29 cellular contexts compared by ENCODE assay signal in genomic region chr11:78295347-78295746, GRCh38.
A peak's percentile ranks its signal among the peaks of the same experiment; 100 is the strongest.
DNase-seq lines count a peak whose midpoint lies in the region; ATAC-seq and TF ChIP-seq lines count a peak whose summit lies in the region.
"Had no signal": no experiment of that assay in that cellular context is flagged by ENCODE, and none has a peak within 500 bp of the region (broad histone marks: within the 10 kb centered on the region; RNA-seq: fewer than 3 reads in every experiment).

No MANE protein-coding gene starts in this region.

- H3K36me3 Mint-ChIP-seq in MCF 10A (ENCODE audit: insufficient read depth, unreplicated experiment) (no peaks in the 10 kb centered on the region), endothelial cell (ENCODE audit: low read depth, unreplicated experiment) (peaks cover 9% of the 10 kb centered on the region)
- peaks cover 38% of the 10 kb centered on the region for H3K36me3 Mint-ChIP-seq in activated naive CD4-positive, alpha-beta T cell treated with anti-CD3 and anti-CD28 coated beads, Interleukin-2, amount 10 ng/mL, durations not matched to agents 7 days and 5 days
- H3K36me3 Mint-ChIP-seq: activated naive CD8-positive, alpha-beta T cell had no signal

- no peaks in the 10 kb centered on the region for H3K9me3 Mint-ChIP-seq in MCF 10A (ENCODE audit: unreplicated experiment)
- H3K9me3 Mint-ChIP-seq in endothelial cell (ENCODE audit: unreplicated experiment), result no peaks in the 10 kb centered on the region
- peaks cover 40% of the 10 kb centered on the region for H3K9me3 Mint-ChIP-seq in activated naive CD4-positive, alpha-beta T cell treated with anti-CD3 and anti-CD28 coated beads, Interleukin-2, amount 10 ng/mL, durations not matched to agents 7 days and 5 days
- H3K9me3 Mint-ChIP-seq: CD4-positive, alpha-beta T cell had no signal

- H3K9me3 ChIP-seq in breast epithelium (no peaks in the 10 kb centered on the region), lung (ENCODE audit: control insufficient read depth in 2 of 2, insufficient read depth in 1 of 2, low read length in 1 of 2) (no peaks in the 10 kb centered on the region)
- H3K9me3 ChIP-seq: A549, SK-N-SH, vagina had no signal

- TF ChIP-seq POLR2A in breast epithelium (IDR thresholded peaks at IDR 0.05), result no peak

- H3K4me3 Mint-ChIP-seq in MCF 10A (ENCODE audit: unreplicated experiment), result no peak overlapping the region
- H3K4me3 Mint-ChIP-seq in endothelial cell (ENCODE audit: unreplicated experiment), result no peak overlapping the region
- H3K4me3 Mint-ChIP-seq in activated naive CD4-positive, alpha-beta T cell treated with anti-CD3 and anti-CD28 coated beads, Interleukin-2, amount 10 ng/mL, durations not matched to agents 7 days and 5 days, result no peak overlapping the region
- H3K4me3 Mint-ChIP-seq: activated CD8-positive, alpha-beta T cell treated with anti-CD3 and anti-CD28 coated beads for 36 hours; activated naive CD8-positive, alpha-beta T cell; CD4-positive, alpha-beta T cell; T-helper 17 cell had no signal

- no peaks in the 10 kb centered on the region for H3K4me1 ChIP-seq in breast epithelium
- peaks cover 10 to 25% of the 10 kb centered on the region in 2 donors for H3K4me1 ChIP-seq in lung (ENCODE audit: control insufficient read depth in 2 of 2, insufficient read depth in 2 of 2, low read length in 2 of 2)
- H3K4me1 ChIP-seq: vagina had no signal

- peak overlapping the region; percentile 46 to 58 for H3K27ac ChIP-seq in breast epithelium
- H3K27ac ChIP-seq in lung (ENCODE audit: low read depth in 1 of 2, low read length in 1 of 2), result peak overlapping the region in 1 of 2 donors; percentile 65
- H3K27ac ChIP-seq: A549, cardiac muscle cell, GM23248, vagina had no signal

- ATAC-seq in lung (ENCODE audit: insufficient read depth, low FRiP score), result peak; percentile 74
- no peak for ATAC-seq in HG02884 (IDR thresholded peaks at IDR 0.05; ENCODE audit: unreplicated experiment)
- ATAC-seq: A549; activated CD8-positive, alpha-beta T cell treated with anti-CD3 and anti-CD28 coated beads for 36 hours; right cardiac atrium; stimulated activated naive CD8-positive, alpha-beta T cell treated with anti-CD3 and anti-CD28 coated beads, Interleukin-15, Interleukin-2, amounts not matched to agents 100 U/mL and 50 U/mL, for 24 hours; T-helper 17 cell had no signal

- H3K27me3 Mint-ChIP-seq in MCF 10A (ENCODE audit: insufficient read depth, unreplicated experiment), result no peaks in the 10 kb centered on the region
- peaks cover 3% of the 10 kb centered on the region for H3K27me3 Mint-ChIP-seq in endothelial cell (ENCODE audit: unreplicated experiment)
- no peaks in the 10 kb centered on the region for H3K27me3 Mint-ChIP-seq in activated naive CD4-positive, alpha-beta T cell treated with anti-CD3 and anti-CD28 coated beads, Interleukin-2, amount 10 ng/mL, durations not matched to agents 7 days and 5 days
- H3K27me3 Mint-ChIP-seq: activated CD8-positive, alpha-beta T cell treated with anti-CD3 and anti-CD28 coated beads for 36 hours; activated naive CD8-positive, alpha-beta T cell; CD4-positive, alpha-beta T cell; T-helper 17 cell had no signal

- no peak for TF ChIP-seq CTCF in breast epithelium (IDR thresholded peaks at IDR 0.05)
- no peak for TF ChIP-seq CTCF in MCF 10A (IDR thresholded peaks at IDR 0.05; ENCODE audit: unreplicated experiment)
- no peak for TF ChIP-seq CTCF in endothelial cell (IDR thresholded peaks at IDR 0.05; ENCODE audit: unreplicated experiment)
- no peak for TF ChIP-seq CTCF in lung (IDR thresholded peaks at IDR 0.05; ENCODE audit: control extremely low read depth, extremely low read depth)

- POLR2A ChIA-PET in MCF 10A (lab: Yijun Ruan, JAX), result no interaction called here

- H3K4me3 ChIP-seq in breast epithelium (no peak overlapping the region), lung (no peak overlapping the region)
- H3K4me3 ChIP-seq: A549, cardiac muscle cell, GM23248, vagina had no signal

- H3K4me1 Mint-ChIP-seq in MCF 10A (ENCODE audit: insufficient read depth, unreplicated experiment) (peaks cover 20% of the 10 kb centered on the region), endothelial cell (ENCODE audit: unreplicated experiment) (peaks cover 22% of the 10 kb centered on the region)
- H3K4me1 Mint-ChIP-seq in activated naive CD4-positive, alpha-beta T cell treated with anti-CD3 and anti-CD28 coated beads, Interleukin-2, amount 10 ng/mL, durations not matched to agents 7 days and 5 days, result peaks cover 30% of the 10 kb centered on the region

- no TSS peak for BruUV-seq in MCF 10A (replicated peaks; lab: Mats Ljungman, UMichigan)

- WGBS in lung, 2 donors, result 77 to 88% methylated on average over 3 of the region's 3 CpGs

- CTCF ChIA-PET in MCF 10A (lab: Yijun Ruan, JAX), result no interaction called here
- CTCF ChIA-PET in activated naive CD4-positive, alpha-beta T cell treated with anti-CD3 and anti-CD28 coated beads, Interleukin-2, amount 10 ng/mL, durations not matched to agents 7 days and 5 days (lab: Charles Lee), result no interaction called here

- H3K27me3 ChIP-seq in breast epithelium (no peaks in the 10 kb centered on the region), lung (ENCODE audit: control insufficient read depth, insufficient read depth) (no peaks in the 10 kb centered on the region)
- H3K27me3 ChIP-seq: cardiac muscle cell, vagina had no signal

- H3K36me3 ChIP-seq in breast epithelium (no peaks in the 10 kb centered on the region), lung (ENCODE audit: control insufficient read depth in 2 of 2, insufficient read depth in 2 of 2, low read length in 2 of 2) (no peaks in the 10 kb centered on the region)
- H3K36me3 ChIP-seq: cardiac muscle cell, vagina had no signal

- H3K27ac Mint-ChIP-seq in MCF 10A (ENCODE audit: low read depth, unreplicated experiment), result no peak overlapping the region
- H3K27ac Mint-ChIP-seq in endothelial cell (ENCODE audit: unreplicated experiment), result peak overlapping the region; percentile 28
- no peak overlapping the region for H3K27ac Mint-ChIP-seq in activated naive CD4-positive, alpha-beta T cell treated with anti-CD3 and anti-CD28 coated beads, Interleukin-2, amount 10 ng/mL, durations not matched to agents 7 days and 5 days
- H3K27ac Mint-ChIP-seq: activated CD8-positive, alpha-beta T cell treated with anti-CD3 and anti-CD28 coated beads for 36 hours; activated naive CD8-positive, alpha-beta T cell; CD4-positive, alpha-beta T cell; T-helper 17 cell had no signal

- DNase-seq in breast epithelium (ENCODE audit: low spot score in 2 of 2) (no peak), MCF 10A (ENCODE audit: unreplicated experiment) (no peak), endothelial cell (ENCODE audit: low spot score) (no peak), lung (ENCODE audit: low spot score) (no peak), SK-N-DZ (ENCODE audit: low spot score) (no peak)
- no peak for DNase-seq in effector CD8-positive, alpha-beta T cell (lab: John Stamatoyannopoulos, UW)
- DNase-seq in activated naive CD4-positive, alpha-beta T cell treated with anti-CD3 and anti-CD28 coated beads, Interleukin-2, amount 10 ng/mL, durations not matched to agents 7 days and 5 days, result no peak
- DNase-seq: activated CD4-positive, alpha-beta T cell treated with anti-CD3 and anti-CD28 coated beads for 1 hour; activated CD8-positive, alpha-beta T cell treated with anti-CD3 and anti-CD28 coated beads for 36 hours; anterior cingulate cortex; CD4-positive, alpha-beta T cell; effector CD4-positive, alpha-beta T cell; GM23248; islet precursor cell; NCI-H1105 treated with DMSO at 0.1 percent for 48 hours; NCI-H1930; NCI-H524 treated with DMSO at 0.1 percent for 48 hours; PC-3; posterior cingulate gyrus; right cardiac atrium; SK-N-SH; stimulated activated CD4-positive, alpha-beta T cell treated with anti-CD3 and anti-CD28 coated beads, Interleukin-1b, Interleukin-23, amount 100 ng/mL, for 48 hours; stimulated activated naive CD8-positive, alpha-beta T cell treated with anti-CD3 and anti-CD28 coated beads, Interleukin-15, Interleukin-2, amounts not matched to agents 100 U/mL and 50 U/mL, for 24 hours; T-helper 17 cell had no signal

- intact Hi-C loops in breast epithelium (cut with DNase I; ENCODE audit: low total_unique reads) (no loop called here), MCF 10A (cut with micrococcal nuclease) (no loop called here)
